In genomic region chr7:85067371-85067770, GRCh38 we compare ENCODE assay signal across 15 cellular contexts.
DNase-seq lines count a peak whose midpoint lies in the region; ATAC-seq and TF ChIP-seq lines count a peak whose summit lies in the region.
"Had no signal": no experiment of that assay in that cellular context is flagged by ENCODE, and none has a peak within 500 bp of the region (broad histone marks: within the 10 kb centered on the region; RNA-seq: fewer than 3 reads in every experiment).

No MANE protein-coding gene starts in this region.

- no peak for TF ChIP-seq CTCF in mesothelial cell of epicardium (IDR thresholded peaks at IDR 0.05; ENCODE audit: unreplicated experiment)
- no peak for TF ChIP-seq CTCF in smooth muscle cell (IDR thresholded peaks at IDR 0.05; ENCODE audit: borderline replicate concordance, insufficient read depth, poor library complexity, severe bottlenecking)

- peaks cover 16% of the 10 kb centered on the region for H3K36me3 Mint-ChIP-seq in mesothelial cell of epicardium
- H3K36me3 Mint-ChIP-seq: CD4-positive, CD25-positive, alpha-beta regulatory T cell; CD8-positive, alpha-beta memory T cell had no signal

- peak; percentile 7 for DNase-seq in RPMI7951 (ENCODE audit: low read depth)
- no peak for DNase-seq in mesothelial cell of epicardium (ENCODE audit: low spot score in 2 of 2, unreplicated experiment in 2 of 2)
- DNase-seq in smooth muscle cell (lab: John Stamatoyannopoulos, UW; ENCODE audit: unreplicated experiment): no peak
- no peak for DNase-seq in sciatic nerve (ENCODE audit: low spot score)
- no peak for DNase-seq in stimulated activated CD4-positive, alpha-beta T cell treated with anti-CD3 and anti-CD28 coated beads, Interleukin-15, amount 100 ng/mL, for 24 hours
- DNase-seq in ureter (ENCODE audit: low spot score): no peak
- DNase-seq: ACHN; BE2C; C1 segment of cervical spinal cord; CD4-positive, CD25-positive, alpha-beta regulatory T cell; CD8-positive, alpha-beta memory T cell; DMS153; DMS79; GDM1; H9 had no signal

- H3K79me2 ChIP-seq in smooth muscle cell (ENCODE audit: low read depth): no peaks in the 10 kb centered on the region

- H3K27ac Mint-ChIP-seq in mesothelial cell of epicardium: peak overlapping the region; percentile 47
- H3K27ac Mint-ChIP-seq: CD4-positive, CD25-positive, alpha-beta regulatory T cell; CD8-positive, alpha-beta memory T cell; H9 had no signal

- no peak overlapping the region for H2AFZ ChIP-seq in smooth muscle cell (ENCODE audit: low read depth)

- no peaks in the 10 kb centered on the region for H3K9me3 ChIP-seq in smooth muscle cell (replicated peaks; ENCODE audit: low read depth)
- H3K9me3 ChIP-seq: BE2C had no signal

- peak overlapping the region; percentile 92 for H3K27ac ChIP-seq in smooth muscle cell (ENCODE audit: low read depth)

- H3K27me3 ChIP-seq in smooth muscle cell (ENCODE audit: low read depth): no peaks in the 10 kb centered on the region
- H3K27me3 ChIP-seq: BE2C had no signal

- H3K9me3 Mint-ChIP-seq in mesothelial cell of epicardium: no peaks in the 10 kb centered on the region
- H3K9me3 Mint-ChIP-seq: H9 had no signal

- H3K4me2 ChIP-seq in smooth muscle cell: no peak overlapping the region

- no peaks in the 10 kb centered on the region for H3K27me3 Mint-ChIP-seq in mesothelial cell of epicardium (ENCODE audit: low read depth)
- H3K27me3 Mint-ChIP-seq: CD4-positive, CD25-positive, alpha-beta regulatory T cell; CD8-positive, alpha-beta memory T cell had no signal

- intact Hi-C loops in sciatic nerve (cut with DNase I): no loop called here

- no peak overlapping the region for H3K4me3 Mint-ChIP-seq in mesothelial cell of epicardium
- H3K4me3 Mint-ChIP-seq: CD4-positive, CD25-positive, alpha-beta regulatory T cell; CD8-positive, alpha-beta memory T cell; H9 had no signal

- no peak overlapping the region for H3K4me3 ChIP-seq in smooth muscle cell

- peaks cover 13% of the 10 kb centered on the region for H3K4me1 ChIP-seq in smooth muscle cell (ENCODE audit: low read depth)
- H3K4me1 ChIP-seq: BE2C had no signal

- H3F3A ChIP-seq in smooth muscle cell (ENCODE audit: low read depth): no peaks in the 10 kb centered on the region

- WGBS in smooth muscle cell (ENCODE audit: low lambda C conversion rate): 69% methylated on average over 1 of the region's 1 CpG

- no peak overlapping the region for H3K9ac ChIP-seq in smooth muscle cell (ENCODE audit: low read depth)

- ATAC-seq in sciatic nerve: no peak

- no peaks in the 10 kb centered on the region for H3K36me3 ChIP-seq in smooth muscle cell (ENCODE audit: low read depth)
- H3K36me3 ChIP-seq: BE2C had no signal

- H3K4me1 Mint-ChIP-seq in mesothelial cell of epicardium: peaks cover 49% of the 10 kb centered on the region
- H3K4me1 Mint-ChIP-seq: CD4-positive, CD25-positive, alpha-beta regulatory T cell; CD8-positive, alpha-beta memory T cell had no signal

- H4K20me1 ChIP-seq in smooth muscle cell (ENCODE audit: low read depth): no peaks in the 10 kb centered on the region
